ENCODE assay signal across 8 cellular contexts in the genomic region with DNA sequence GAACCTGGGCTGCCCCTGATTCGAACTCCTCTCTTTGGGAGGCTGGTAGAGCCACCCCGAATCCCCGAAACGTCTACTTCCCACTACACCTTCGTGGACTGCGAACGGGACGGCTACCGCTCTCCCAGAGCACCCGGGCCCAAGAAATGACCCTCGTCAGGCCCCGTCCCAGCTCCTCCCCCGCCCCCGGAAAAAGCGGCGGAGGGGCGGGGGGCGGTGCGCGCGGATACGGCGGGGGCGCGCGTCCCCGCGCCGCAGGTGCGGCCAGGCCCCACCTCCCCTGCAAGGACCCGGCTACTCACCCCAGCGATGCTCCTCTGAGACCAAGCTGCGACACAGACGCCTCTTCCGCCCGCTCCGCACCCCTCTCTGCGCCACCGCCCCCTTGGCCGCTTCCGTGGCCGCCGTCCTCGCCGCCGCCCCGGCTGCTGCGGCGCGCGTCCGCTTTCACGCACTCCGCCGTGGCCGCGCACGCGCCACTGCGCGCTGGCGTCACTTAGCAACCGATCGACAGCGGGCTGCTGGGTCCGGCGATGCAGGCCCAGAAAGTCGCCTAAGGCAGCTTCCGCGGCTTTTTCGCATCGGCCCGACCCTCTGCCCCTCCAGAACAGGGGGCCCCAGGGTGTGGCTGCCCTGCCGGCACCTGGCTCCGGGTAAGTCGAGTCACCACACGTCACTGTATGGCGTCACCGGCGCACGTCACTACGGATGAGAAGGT. TPM values are rescaled to one million over a fixed set of nuclear protein-coding genes. Genes with fewer than 3 reads are reported as not detected.
DNase-seq lines count a peak whose midpoint lies in the region; ATAC-seq and TF ChIP-seq lines count a peak whose summit lies in the region.

BTBD9 (minus strand) TSS at position 432 of the 718 bp plus-strand sequence.

- peak; percentile 88 for ATAC-seq in CD4-positive, CD25-positive, alpha-beta regulatory T cell (ENCODE audit: low read depth in 2 of 2)
- peak; percentile 68 for ATAC-seq in GM19328 (IDR thresholded peaks at IDR 0.05; ENCODE audit: unreplicated experiment)
- ATAC-seq in HG03469 (IDR thresholded peaks at IDR 0.05; ENCODE audit: unreplicated experiment) = peak; percentile 49
- ATAC-seq in activated CD8-positive, alpha-beta memory T cell treated with anti-CD3 and anti-CD28 coated beads, Interleukin-2, amount 10 ng/mL, durations not matched to agents 7 days and 5 days = peak; percentile 84

- H3K9me3 Mint-ChIP-seq in CD4-positive, CD25-positive, alpha-beta regulatory T cell = no peaks in the 10 kb centered on the region
- H3K9me3 Mint-ChIP-seq in activated CD8-positive, alpha-beta memory T cell treated with anti-CD3 and anti-CD28 coated beads, Interleukin-2, amount 10 ng/mL, durations not matched to agents 7 days and 5 days (ENCODE audit: low read depth) = no peaks in the 10 kb centered on the region
- no peaks in the 10 kb centered on the region for H3K9me3 Mint-ChIP-seq in endodermal cell

- DNase-seq in CD4-positive, CD25-positive, alpha-beta regulatory T cell = peak; percentile 80 to 93 (median 90)
- DNase-seq in NK-92 treated with Interleukin-12 subunit alpha and Interleukin-12 subunit beta, amount 100 ng/mL, for 24 hours (lab: John Stamatoyannopoulos, UW) = peak; percentile 68
- peak; percentile 87 for DNase-seq in activated CD8-positive, alpha-beta memory T cell treated with anti-CD3 and anti-CD28 coated beads, Interleukin-2, amount 10 ng/mL, durations not matched to agents 7 days and 5 days
- peak; percentile 91 for DNase-seq in endodermal cell
- peak; percentile 46 to 65 for DNase-seq in stimulated activated CD8-positive, alpha-beta memory T cell treated with anti-CD3 and anti-CD28 coated beads, Interleukin-15, amount 100 ng/mL, for 4 hours (ENCODE audit: low read depth in 2 of 2)

- H3K27me3 Mint-ChIP-seq in CD4-positive, CD25-positive, alpha-beta regulatory T cell = no peaks in the 10 kb centered on the region
- no peaks in the 10 kb centered on the region for H3K27me3 Mint-ChIP-seq in activated CD8-positive, alpha-beta memory T cell treated with anti-CD3 and anti-CD28 coated beads, Interleukin-2, amount 10 ng/mL, durations not matched to agents 7 days and 5 days
- peaks cover 51% of the 10 kb centered on the region for H3K27me3 Mint-ChIP-seq in endodermal cell (ENCODE audit: insufficient read depth)

- H3K9me3 ChIP-seq in CD4-positive, CD25-positive, alpha-beta regulatory T cell (ENCODE audit: control insufficient read depth in 2 of 2, low read length in 2 of 2) = no peaks in the 10 kb centered on the region
- peaks cover 5% of the 10 kb centered on the region for H3K9me3 ChIP-seq in endodermal cell (ENCODE audit: control insufficient read depth, low read length)
- no peaks in the 10 kb centered on the region for H3K9me3 ChIP-seq in mesodermal cell (ENCODE audit: control insufficient read depth, low read length)

- CTCF ChIA-PET in activated CD8-positive, alpha-beta memory T cell treated with anti-CD3 and anti-CD28 coated beads, Interleukin-2, amount 10 ng/mL, durations not matched to agents 7 days and 5 days (lab: Charles Lee) = interaction anchor here (1.0 to 2.2 kb wide), 3 partner anchors 13 to 935 kb away, joined by 3 to 9 read pairs (median 4); no protein-coding TSS in a partner anchor

- H3K4me1 Mint-ChIP-seq in CD4-positive, CD25-positive, alpha-beta regulatory T cell = peaks cover 24 to 61% (median 51%) of the 10 kb centered on the region in 4 donors
- peaks cover 42% of the 10 kb centered on the region for H3K4me1 Mint-ChIP-seq in activated CD8-positive, alpha-beta memory T cell treated with anti-CD3 and anti-CD28 coated beads, Interleukin-2, amount 10 ng/mL, durations not matched to agents 7 days and 5 days
- peaks cover 26% of the 10 kb centered on the region for H3K4me1 Mint-ChIP-seq in endodermal cell

- H3K4me1 ChIP-seq in CD4-positive, CD25-positive, alpha-beta regulatory T cell (ENCODE audit: control insufficient read depth, insufficient read depth, low read length, poor library complexity, severe bottlenecking) = peaks cover 33% of the 10 kb centered on the region
- H3K4me1 ChIP-seq in endodermal cell (ENCODE audit: control insufficient read depth, insufficient read depth, low read length) = peaks cover 5% of the 10 kb centered on the region
- peaks cover 4% of the 10 kb centered on the region for H3K4me1 ChIP-seq in mesodermal cell (ENCODE audit: control insufficient read depth, insufficient read depth, low read length, poor library complexity, severe bottlenecking)

- no peak for TF ChIP-seq CTCF in endodermal cell (conservative IDR thresholded peaks at IDR 0.05)

- H3K36me3 Mint-ChIP-seq in CD4-positive, CD25-positive, alpha-beta regulatory T cell = no peaks in the 10 kb centered on the region
- peaks cover 6% of the 10 kb centered on the region for H3K36me3 Mint-ChIP-seq in activated CD8-positive, alpha-beta memory T cell treated with anti-CD3 and anti-CD28 coated beads, Interleukin-2, amount 10 ng/mL, durations not matched to agents 7 days and 5 days
- H3K36me3 Mint-ChIP-seq in endodermal cell (ENCODE audit: low read depth) = no peaks in the 10 kb centered on the region

- peak within 1 kb of the TSS; percentile 89 to 98 (median 93) for H3K27ac Mint-ChIP-seq in CD4-positive, CD25-positive, alpha-beta regulatory T cell
- H3K27ac Mint-ChIP-seq in activated CD8-positive, alpha-beta memory T cell treated with anti-CD3 and anti-CD28 coated beads, Interleukin-2, amount 10 ng/mL, durations not matched to agents 7 days and 5 days = peak within 1 kb of the TSS; percentile 95
- H3K27ac Mint-ChIP-seq in endodermal cell = peak within 1 kb of the TSS; percentile 69

- peak within 1 kb of the TSS; percentile 97 for H3K27ac ChIP-seq in CD4-positive, CD25-positive, alpha-beta regulatory T cell (ENCODE audit: insufficient read depth, low read length, poor library complexity, severe bottlenecking)
- peak within 1 kb of the TSS; percentile 80 for H3K27ac ChIP-seq in endodermal cell (ENCODE audit: low read depth, low read length)
- H3K27ac ChIP-seq in mesodermal cell (ENCODE audit: low read depth, low read length, severe bottlenecking) = peak within 1 kb of the TSS; percentile 92

- H3K27me3 ChIP-seq in CD4-positive, CD25-positive, alpha-beta regulatory T cell (ENCODE audit: control insufficient read depth, insufficient read depth, low read length) = no peaks in the 10 kb centered on the region
- peaks cover 41% of the 10 kb centered on the region for H3K27me3 ChIP-seq in endodermal cell (ENCODE audit: control insufficient read depth, insufficient read depth, low read length, poor library complexity, severe bottlenecking)

- H3K36me3 ChIP-seq in CD4-positive, CD25-positive, alpha-beta regulatory T cell (ENCODE audit: control insufficient read depth, insufficient read depth, low read length) = no peaks in the 10 kb centered on the region
- H3K36me3 ChIP-seq in endodermal cell (ENCODE audit: control insufficient read depth, insufficient read depth, low read length) (no peaks in the 10 kb centered on the region), mesodermal cell (ENCODE audit: control insufficient read depth, insufficient read depth, low read length) (no peaks in the 10 kb centered on the region)

- H3K4me3 ChIP-seq in CD4-positive, CD25-positive, alpha-beta regulatory T cell (ENCODE audit: low read depth, low read length) = peak within 1 kb of the TSS; percentile 88
- H3K4me3 ChIP-seq in endodermal cell (ENCODE audit: low read length) (peak within 1 kb of the TSS; percentile 83), mesodermal cell (ENCODE audit: extremely low read depth, insufficient read depth, low read length, poor library complexity, severe bottlenecking) (peak within 1 kb of the TSS; percentile 77)

- 0% methylated on average over 9 to 82 of the region's 82 CpGs for WGBS in endodermal cell (ENCODE audit: insufficient coverage in 1 of 2, insufficient read length in 1 of 2), 2 experiments
- 0% methylated on average over 51 to 66 of the region's 82 CpGs for WGBS in mesodermal cell (ENCODE audit: insufficient coverage in 2 of 2), 2 experiments

- peak within 1 kb of the TSS; percentile 86 to 97 (median 92) for H3K4me3 Mint-ChIP-seq in CD4-positive, CD25-positive, alpha-beta regulatory T cell
- peak within 1 kb of the TSS; percentile 90 for H3K4me3 Mint-ChIP-seq in activated CD8-positive, alpha-beta memory T cell treated with anti-CD3 and anti-CD28 coated beads, Interleukin-2, amount 10 ng/mL, durations not matched to agents 7 days and 5 days
- H3K4me3 Mint-ChIP-seq in endodermal cell = peak within 1 kb of the TSS; percentile 78

- H3K9ac ChIP-seq in endodermal cell (ENCODE audit: extremely low read depth, low read length, poor library complexity, severe bottlenecking) = peak within 1 kb of the TSS; percentile 73

RNA-seq across cellular contexts. Expression of gene BTBD9, which starts in this region (rescaled TPM):
- 79.7 TPM for total RNA-seq in CD4-positive, CD25-positive, alpha-beta regulatory T cell
- polyA plus RNA-seq in CD4-positive, CD25-positive, alpha-beta regulatory T cell = 10 to 100 TPM; 11.6 to 17.9 (median 14.5) TPM
- total RNA-seq in activated CD8-positive, alpha-beta memory T cell treated with anti-CD3 and anti-CD28 coated beads, Interleukin-2, amount 10 ng/mL, durations not matched to agents 7 days and 5 days = 10 to 100 TPM; 11.0 to 13.8 TPM
- total RNA-seq in endodermal cell = 10 to 100 TPM in 1 of 2 donors, 1 to 10 TPM in 1; 7.6 to 12.3 TPM
- polyA plus RNA-seq in endodermal cell (2013, experiment 1 of 2) = 5.7 TPM
- 4.3 TPM for polyA plus RNA-seq in endodermal cell (2013, experiment 2 of 2)
- 3.8 TPM for polyA plus RNA-seq in mesodermal cell (2013, experiment 1 of 2)
- 3.3 TPM for polyA plus RNA-seq in mesodermal cell (2013, experiment 2 of 2)

Comparison
In these comparisons a context has a peak if more than half of its experiments do, and no peak if none do; other contexts are left out.
1. Peak in every context shown above with its lines: DNase-seq, ATAC-seq, H3K4me3 ChIP-seq and H3K27ac ChIP-seq.